Comparison of ENCODE assay signal across 1 cellular context in genomic region chr5:100905259-100905914, GRCh38.
TF ChIP-seq lines count a peak whose summit lies in the region.

No MANE protein-coding gene starts in this region.

TF ChIP-seq in HepG2, 621 proteins besides CTCF, POLR2A, EP300 and RAD21 (continued from another document):
- TF ChIP-seq CHD2 (IDR thresholded peaks at IDR 0.05; ENCODE audit: low read depth, low read length) (no peak), NR2C2 (CRISPR knock-in tag; IDR thresholded peaks at IDR 0.05; ENCODE audit: borderline replicate concordance) (no peak), NFAT5 (CRISPR knock-in tag; IDR thresholded peaks at IDR 0.05) (no peak), ZNF878 (CRISPR knock-in tag; IDR thresholded peaks at IDR 0.05) (no peak), CERS6 (CRISPR knock-in tag; IDR thresholded peaks at IDR 0.05) (no peak), CBFB (CRISPR knock-in tag; IDR thresholded peaks at IDR 0.05) (no peak), GTF2F1 (IDR thresholded peaks at IDR 0.05; ENCODE audit: low read length) (no peak), PATZ1 (CRISPR knock-in tag; IDR thresholded peaks at IDR 0.05) (no peak), ZNF34 (CRISPR knock-in tag; IDR thresholded peaks at IDR 0.05; ENCODE audit: borderline replicate concordance) (no peak), ZMYM2 (CRISPR knock-in tag; IDR thresholded peaks at IDR 0.05) (no peak), SSRP1 (CRISPR knock-in tag; IDR thresholded peaks at IDR 0.05) (no peak), STAT5B (CRISPR knock-in tag; IDR thresholded peaks at IDR 0.05) (no peak), PAF1 (CRISPR knock-in tag; IDR thresholded peaks at IDR 0.05) (no peak), NAIF1 (CRISPR knock-in tag; IDR thresholded peaks at IDR 0.05; ENCODE audit: borderline replicate concordance) (no peak), ZBTB8A (CRISPR knock-in tag; IDR thresholded peaks at IDR 0.05; ENCODE audit: borderline replicate concordance, low read depth) (no peak), HMG20B (CRISPR knock-in tag; conservative IDR thresholded peaks at IDR 0.05) (no peak)
